ENCODE assay signal across 1 cellular context in genomic region chr3:177194319-177194718, GRCh38.
TF ChIP-seq lines count a peak whose summit lies in the region.

No MANE protein-coding gene starts in this region.

TF ChIP-seq in H1, 55 proteins besides CTCF, POLR2A, EP300 and RAD21 (continued from another document):
- TF ChIP-seq RXRA (IDR thresholded peaks at IDR 0.05; ENCODE audit: insufficient read depth, low read depth, low read length) (no peak), JUND (IDR thresholded peaks at IDR 0.05; ENCODE audit: low read length) (no peak), MAFK (IDR thresholded peaks at IDR 0.05; ENCODE audit: low read depth, low read length) (no peak), CEBPB (IDR thresholded peaks at IDR 0.05; ENCODE audit: low read depth, low read length) (no peak), E2F6 (IDR thresholded peaks at IDR 0.05) (no peak), NANOG (IDR thresholded peaks at IDR 0.05; ENCODE audit: insufficient read depth, low read depth, low read length, poor library complexity, severe bottlenecking) (no peak), RNF2 (IDR thresholded peaks at IDR 0.05; ENCODE audit: borderline replicate concordance, low read depth, low read length, missing control alignments, poor library complexity, severe bottlenecking) (no peak), SP2 (IDR thresholded peaks at IDR 0.05; ENCODE audit: low read length) (no peak), TEAD4 (IDR thresholded peaks at IDR 0.05; ENCODE audit: low read depth, low read length) (no peak), ATF3 (IDR thresholded peaks at IDR 0.05; ENCODE audit: insufficient read depth, low read depth, low read length) (no peak), YY1 (IDR thresholded peaks at IDR 0.05; ENCODE audit: low read depth, low read length) (no peak), CHD2 (IDR thresholded peaks at IDR 0.05; ENCODE audit: low read length) (no peak), PHF8 (conservative IDR thresholded peaks at IDR 0.05; ENCODE audit: low read depth, low read length) (no peak), ASH2L (IDR thresholded peaks at IDR 0.05; ENCODE audit: low read length) (no peak), SIN3A (conservative IDR thresholded peaks at IDR 0.05 in 1 of 2, IDR thresholded peaks at IDR 0.05 in 1 of 2; ENCODE audit: low read depth in 1 of 2, low read length in 2 of 2) (no peak), SIRT6 (IDR thresholded peaks at IDR 0.05; ENCODE audit: low read length) (no peak)
